Comparison of ENCODE assay signal across 1 cellular context in genomic region chr20:36632487-36633284, GRCh38.
A peak's percentile ranks its signal among the peaks of the same experiment; 100 is the strongest.
TF ChIP-seq lines count a peak whose summit lies in the region.

No MANE protein-coding gene starts in this region.

TF ChIP-seq in HepG2, 621 proteins besides CTCF, POLR2A, EP300 and RAD21 (continued from another document and continues in another):
- TF ChIP-seq ZNF30 (CRISPR knock-in tag; IDR thresholded peaks at IDR 0.05) (0 out of 2 replicates have a peak, but pooled peaks have one; percentile 48), FOXK2 (IDR thresholded peaks at IDR 0.05) (0 out of 2 replicates have a peak, but pooled peaks have one; percentile 19), TFE3 (CRISPR knock-in tag; IDR thresholded peaks at IDR 0.05) (peak; percentile 50; the same call in 1 of the 2 replicates), GATAD2A (CRISPR knock-in tag; IDR thresholded peaks at IDR 0.05) (peak; percentile 51), SP5 (CRISPR knock-in tag; IDR thresholded peaks at IDR 0.05; ENCODE audit: borderline replicate concordance, low read depth) (peak; percentile 81; the same call in 1 of the 2 replicates), ATF2 (CRISPR knock-in tag; IDR thresholded peaks at IDR 0.05) (peak; percentile 38; the same call in 1 of the 2 replicates), NONO (IDR thresholded peaks at IDR 0.05) (no peak), NONO (CRISPR knock-in tag; conservative IDR thresholded peaks at IDR 0.05) (peak; percentile 62), ZNF3 (CRISPR knock-in tag; IDR thresholded peaks at IDR 0.05) (peak; percentile 77; the same call in 1 of the 2 replicates), ZSCAN21 (CRISPR knock-in tag; IDR thresholded peaks at IDR 0.05; ENCODE audit: borderline replicate concordance) (peak; percentile 11; the same call in 1 of the 2 replicates), HNF1A (IDR thresholded peaks at IDR 0.05; ENCODE audit: low read depth) (no peak), HNF1A (CRISPR knock-in tag; IDR thresholded peaks at IDR 0.05; ENCODE audit: borderline replicate concordance) (no peak; the same call in 1 of the 2 replicates), LRRFIP1 (CRISPR knock-in tag; conservative IDR thresholded peaks at IDR 0.05) (0 out of 2 replicates have a peak, but pooled peaks have one; percentile 55), ZNF816 (CRISPR knock-in tag; IDR thresholded peaks at IDR 0.05; ENCODE audit: borderline replicate concordance) (no peak), ATF7-NPFF (CRISPR knock-in tag; IDR thresholded peaks at IDR 0.05; ENCODE audit: low read depth) (no peak; the same call in 1 of the 2 replicates), TFAP4 (IDR thresholded peaks at IDR 0.05; ENCODE audit: borderline replicate concordance, low read depth) (peak; percentile 6; the same call in 1 of the 2 replicates), ZNF280B (CRISPR knock-in tag; IDR thresholded peaks at IDR 0.05; ENCODE audit: borderline replicate concordance) (peak; percentile 86), PHF5A (CRISPR knock-in tag; IDR thresholded peaks at IDR 0.05; ENCODE audit: low read depth, unreplicated experiment) (peak; percentile 30), BORCS8-MEF2B (CRISPR knock-in tag; IDR thresholded peaks at IDR 0.05) (peak; percentile 81), CENPT (CRISPR knock-in tag; IDR thresholded peaks at IDR 0.05; ENCODE audit: low read depth) (peak; percentile 57; the same call in 1 of the 2 replicates), ZNF12 (CRISPR knock-in tag; IDR thresholded peaks at IDR 0.05) (peak; percentile 69; the same call in 1 of the 2 replicates), CEBPG (CRISPR knock-in tag; IDR thresholded peaks at IDR 0.05) (peak; percentile 97), ZHX1 (CRISPR knock-in tag; IDR thresholded peaks at IDR 0.05; ENCODE audit: low read depth) (0 out of 2 replicates have a peak, but pooled peaks have one; percentile 30), ZNF629 (CRISPR knock-in tag; conservative IDR thresholded peaks at IDR 0.05) (peak; percentile 96), TARDBP (CRISPR knock-in tag; IDR thresholded peaks at IDR 0.05) (peak; percentile 57; the same call in 1 of the 2 replicates), ZNF550 (CRISPR knock-in tag; IDR thresholded peaks at IDR 0.05; ENCODE audit: borderline replicate concordance) (no peak; the same call in 1 of the 2 replicates), LCORL (IDR thresholded peaks at IDR 0.05) (no peak), LCORL (CRISPR knock-in tag; IDR thresholded peaks at IDR 0.05) (peak; percentile 86), NCOR1 (IDR thresholded peaks at IDR 0.05; ENCODE audit: borderline replicate concordance, low read length) (peak; percentile 65; the same call in 1 of the 2 replicates), ETV6 (CRISPR knock-in tag; conservative IDR thresholded peaks at IDR 0.05) (peak; percentile 33; the same call in 1 of the 2 replicates), ARID4A (CRISPR knock-in tag; IDR thresholded peaks at IDR 0.05; ENCODE audit: borderline replicate concordance) (peak; percentile 74), NR2F1 (CRISPR knock-in tag; IDR thresholded peaks at IDR 0.05) (peak; percentile 82 to 91), ZEB1 (IDR thresholded peaks at IDR 0.05; ENCODE audit: insufficient replicate concordance, low read depth) (peak; percentile 87), PLRG1 (conservative IDR thresholded peaks at IDR 0.05) (no peak), CAMTA2 (CRISPR knock-in tag; IDR thresholded peaks at IDR 0.05; ENCODE audit: borderline replicate concordance) (no peak; the same call in 1 of the 2 replicates), KAT7 (CRISPR knock-in tag; IDR thresholded peaks at IDR 0.05; ENCODE audit: borderline replicate concordance) (peak; percentile 88; the same call in 1 of the 2 replicates), ZNF839 (CRISPR knock-in tag; IDR thresholded peaks at IDR 0.05; ENCODE audit: borderline replicate concordance) (0 out of 2 replicates have a peak, but pooled peaks have one; percentile 46)
